ENCODE assay signal across 23 cellular contexts in the genomic region with DNA sequence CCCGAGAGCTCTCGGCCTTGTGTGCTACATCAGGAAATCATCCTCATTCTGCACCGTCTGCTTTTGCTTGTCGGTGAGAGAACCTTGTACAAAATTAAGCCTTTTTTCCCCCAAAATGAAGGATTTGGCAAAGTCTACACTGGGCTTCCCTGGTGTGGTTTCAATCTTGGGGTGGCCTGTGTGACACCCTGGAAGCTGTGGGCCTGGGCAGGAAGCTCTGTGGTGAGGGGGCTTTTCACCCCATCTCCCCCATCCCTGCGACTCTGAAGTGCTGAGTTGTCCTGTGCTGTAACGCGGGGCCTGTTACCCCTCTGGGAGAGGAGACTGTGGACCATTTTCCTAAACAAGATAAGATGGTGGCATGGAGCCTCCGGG. TPM values are rescaled to one million over a fixed set of nuclear protein-coding genes. Genes with fewer than 3 reads are reported as not detected.
A peak's percentile ranks its signal among the peaks of the same experiment; 100 is the strongest.
DNase-seq lines count a peak whose midpoint lies in the region; ATAC-seq and TF ChIP-seq lines count a peak whose summit lies in the region.
"Had no signal": no experiment of that assay in that cellular context is flagged by ENCODE, and none has a peak within 500 bp of the region (broad histone marks: within the 10 kb centered on the region; RNA-seq: fewer than 3 reads in every experiment).

No MANE protein-coding gene starts in this region.

- H3K9me3 ChIP-seq in DOHH2 (ENCODE audit: control insufficient read depth, insufficient read depth, low read length), result peaks cover 16% of the 10 kb centered on the region
- H3K9me3 ChIP-seq in prostate gland, result no peaks in the 10 kb centered on the region
- H3K9me3 ChIP-seq: body of pancreas, left lung, sigmoid colon, thyroid gland had no signal

- no peak overlapping the region for H3K4me3 Mint-ChIP-seq in T-helper 1 cell treated with Interleukin-12 subunit alpha and Interleukin-12 subunit beta and Interleukin-4 antibody, amounts not matched to agents 30 μg/mL and 1 μg/mL, for 36 hours

- H3K27me3 Mint-ChIP-seq in T-helper 1 cell treated with Interleukin-12 subunit alpha and Interleukin-12 subunit beta and Interleukin-4 antibody, amounts not matched to agents 30 μg/mL and 1 μg/mL, for 36 hours (ENCODE audit: low read depth), result no peaks in the 10 kb centered on the region

- H3K27ac ChIP-seq in DOHH2 (ENCODE audit: low read depth, low read length) (peak overlapping the region; percentile 84), prostate gland (no peak overlapping the region)
- H3K27ac ChIP-seq: BLaER1 treated with 17β-estradiol and CSF1 and Interleukin-3, amounts not matched to agents 10 nM and 100 nM; body of pancreas; foreskin keratinocyte; KMS-11; left lung; sigmoid colon; thyroid gland had no signal

- H3K36me3 ChIP-seq in DOHH2 (ENCODE audit: control insufficient read depth, low read length), result peaks cover 69% of the 10 kb centered on the region
- no peaks in the 10 kb centered on the region for H3K36me3 ChIP-seq in prostate gland
- H3K36me3 ChIP-seq: BLaER1 treated with 17β-estradiol and CSF1 and Interleukin-3, amounts not matched to agents 10 nM and 100 nM; left lung; sigmoid colon; thyroid gland had no signal

- intact Hi-C loops in prostate gland (cut with DNase I), result no loop called here

- 94% methylated on average over 8 of the region's 8 CpGs for WGBS in prostate gland

- peaks cover 32% of the 10 kb centered on the region for H3K79me2 ChIP-seq in DOHH2 (ENCODE audit: control insufficient read depth, low read length)

- DNase-seq in T-helper 1 cell, result no peak
- DNase-seq in activated naive CD4-positive, alpha-beta T cell treated with anti-CD3 and anti-CD28 coated beads, Interleukin-2, amount 50 U/mL, for 72 hours (ENCODE audit: low spot score in 2 of 2), result peak in 1 of 2 donors; percentile 50
- DNase-seq in prostate gland (ENCODE audit: low spot score), result peak; percentile 1
- DNase-seq in activated CD4-positive, CD25-positive, alpha-beta regulatory T cell treated with anti-CD3 and anti-CD28 coated beads, Interleukin-2, amount 50 U/mL, for 72 hours, result no peak
- no peak for DNase-seq in NCI-H748 treated with DMSO at 0.1 percent for 48 hours (lab: John Stamatoyannopoulos, UW)
- DNase-seq: 8988T; activated gamma-delta T cell; foreskin keratinocyte; NCI-H1048; NCI-H524; occipital lobe; OCI-M1; SIG-M5; stimulated activated CD4-positive, alpha-beta T cell treated with anti-CD3 and anti-CD28 coated beads, Interleukin-2, amount 100 ng/mL, for 48 hours; thyroid gland had no signal

- peaks cover 16% of the 10 kb centered on the region for H3K36me3 Mint-ChIP-seq in T-helper 1 cell treated with Interleukin-12 subunit alpha and Interleukin-12 subunit beta and Interleukin-4 antibody, amounts not matched to agents 30 μg/mL and 1 μg/mL, for 36 hours (ENCODE audit: low read depth)
- H3K36me3 Mint-ChIP-seq in activated naive CD4-positive, alpha-beta T cell treated with anti-CD3 and anti-CD28 coated beads, Interleukin-2, amount 50 U/mL, for 72 hours, result peaks cover 23 to 26% of the 10 kb centered on the region in 2 donors

- no peak for TF ChIP-seq POLR2A in prostate gland (IDR thresholded peaks at IDR 0.05)

- TF ChIP-seq CTCF in DOHH2 (IDR thresholded peaks at IDR 0.05; ENCODE audit: low read depth, low read length, poor library complexity, severe bottlenecking) (no peak), prostate gland (IDR thresholded peaks at IDR 0.05) (no peak)

- H3K9me2 ChIP-seq in DOHH2 (replicated peaks; ENCODE audit: control insufficient read depth, low read length), result no peaks in the 10 kb centered on the region

- H3K4me2 ChIP-seq in DOHH2 (ENCODE audit: low read length), result peak overlapping the region; percentile 46; the same call in 1 of the 2 replicates
- H3K4me2 ChIP-seq: KMS-11 had no signal

- no peaks in the 10 kb centered on the region for H4K20me1 ChIP-seq in DOHH2 (ENCODE audit: control insufficient read depth, insufficient read depth, low read depth, low read length)

- H3K27me3 ChIP-seq in DOHH2 (ENCODE audit: control insufficient read depth, low read length) (no peaks in the 10 kb centered on the region), prostate gland (replicated peaks; ENCODE audit: insufficient read depth) (peaks cover 4% of the 10 kb centered on the region)
- H3K27me3 ChIP-seq: thyroid gland had no signal

- H3K4me3 ChIP-seq in DOHH2 (ENCODE audit: low read length), result no peak overlapping the region
- no peak overlapping the region for H3K4me3 ChIP-seq in prostate gland
- H3K4me3 ChIP-seq: BLaER1 treated with 17β-estradiol and CSF1 and Interleukin-3, amounts not matched to agents 10 nM and 100 nM; body of pancreas; left lung; sigmoid colon; thyroid gland had no signal

- H3K9me3 Mint-ChIP-seq in T-helper 1 cell treated with Interleukin-12 subunit alpha and Interleukin-12 subunit beta and Interleukin-4 antibody, amounts not matched to agents 30 μg/mL and 1 μg/mL, for 36 hours, result peaks cover 4% of the 10 kb centered on the region
- peaks cover 0 to 10% of the 10 kb centered on the region in 2 donors for H3K9me3 Mint-ChIP-seq in activated naive CD4-positive, alpha-beta T cell treated with anti-CD3 and anti-CD28 coated beads, Interleukin-2, amount 50 U/mL, for 72 hours

- no peak for ATAC-seq in activated naive CD4-positive, alpha-beta T cell treated with anti-CD3 and anti-CD28 coated beads, Interleukin-2, amount 50 U/mL, for 72 hours
- ATAC-seq in GM18502 (IDR thresholded peaks at IDR 0.05; ENCODE audit: poor library complexity, unreplicated experiment), result no peak
- ATAC-seq: body of pancreas, foreskin keratinocyte, left lung had no signal

- H3K4me1 Mint-ChIP-seq in T-helper 1 cell treated with Interleukin-12 subunit alpha and Interleukin-12 subunit beta and Interleukin-4 antibody, amounts not matched to agents 30 μg/mL and 1 μg/mL, for 36 hours (ENCODE audit: low read depth), result peaks cover 53% of the 10 kb centered on the region

- H3K4me1 ChIP-seq in DOHH2 (ENCODE audit: control insufficient read depth, low read length) (peaks cover 80% of the 10 kb centered on the region), prostate gland (replicated peaks) (no peaks in the 10 kb centered on the region)
- H3K4me1 ChIP-seq: foreskin keratinocyte had no signal

- peak overlapping the region; percentile 45 for H3K27ac Mint-ChIP-seq in T-helper 1 cell treated with Interleukin-12 subunit alpha and Interleukin-12 subunit beta and Interleukin-4 antibody, amounts not matched to agents 30 μg/mL and 1 μg/mL, for 36 hours
- peak overlapping the region; percentile 88 to 95 for H3K27ac Mint-ChIP-seq in activated naive CD4-positive, alpha-beta T cell treated with anti-CD3 and anti-CD28 coated beads, Interleukin-2, amount 50 U/mL, for 72 hours

- peaks cover 11% of the 10 kb centered on the region; the same call in 1 of the 2 replicates for H3F3A ChIP-seq in DOHH2 (ENCODE audit: control insufficient read depth, insufficient read depth)

RNA-seq across cellular contexts. Expression of a gene that starts 55.4 kb away (rescaled TPM):
- 10 to 100 TPM; 38.3 to 43.8 TPM for total RNA-seq in activated naive CD4-positive, alpha-beta T cell treated with anti-CD3 and anti-CD28 coated beads, Interleukin-2, amount 50 U/mL, for 72 hours
- 10 to 100 TPM in 1 of 2 donors, 1 to 10 TPM in 1; 1.9 to 17.7 TPM for total RNA-seq in prostate gland
